In the genomic region with DNA sequence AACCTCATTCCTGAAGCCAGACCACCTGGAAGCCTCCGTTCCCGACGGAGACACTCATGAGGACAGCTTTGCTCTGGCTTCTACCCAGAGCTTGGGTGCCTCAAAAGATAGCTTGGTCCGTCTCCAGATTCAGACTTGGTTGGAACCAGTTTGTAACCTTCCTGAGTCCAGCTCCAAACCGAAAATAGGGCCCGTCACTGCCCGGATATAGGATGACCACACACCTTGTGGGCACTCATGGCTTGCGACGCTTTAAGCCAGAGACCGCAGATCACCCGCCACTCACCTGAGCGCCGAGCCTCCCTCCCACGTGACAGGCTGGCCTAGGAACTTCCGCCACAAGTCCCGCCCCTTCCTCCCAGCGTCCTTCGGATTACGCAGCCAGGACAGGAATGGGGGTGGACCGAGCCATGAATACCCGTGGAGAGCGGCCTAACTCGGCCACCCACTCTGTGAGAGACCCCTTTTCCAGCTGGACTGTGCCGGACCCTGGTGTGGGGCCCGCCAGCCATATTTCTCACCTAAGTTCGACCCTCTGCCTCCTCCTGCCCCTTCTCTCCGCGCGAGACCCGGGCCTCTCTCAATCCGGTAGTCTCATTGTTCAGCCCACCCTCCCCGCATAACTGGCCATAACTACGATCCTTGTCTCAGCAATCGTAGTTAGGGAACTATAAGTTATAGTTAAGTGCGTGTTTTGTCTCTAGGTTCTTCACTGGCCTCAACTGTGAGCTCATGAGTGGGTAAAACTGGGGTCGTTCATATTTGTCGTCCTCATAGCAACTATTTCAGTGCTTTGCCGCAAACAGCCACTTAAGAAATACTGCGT, we compare ENCODE assay signal across 8 cellular contexts. TPM values are rescaled to one million over a fixed set of nuclear protein-coding genes. Genes with fewer than 3 reads are reported as not detected.
DNase-seq lines count a peak whose midpoint lies in the region; ATAC-seq and TF ChIP-seq lines count a peak whose summit lies in the region.

A gene with protein sequence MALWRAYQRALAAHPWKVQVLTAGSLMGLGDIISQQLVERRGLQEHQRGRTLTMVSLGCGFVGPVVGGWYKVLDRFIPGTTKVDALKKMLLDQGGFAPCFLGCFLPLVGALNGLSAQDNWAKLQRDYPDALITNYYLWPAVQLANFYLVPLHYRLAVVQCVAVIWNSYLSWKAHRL (minus strand): TSS at position 332 of the 826 bp plus-strand sequence. CDS start 580 bp downstream, outside the sequence.

- DNase-seq in DMS 273 (lab: John Stamatoyannopoulos, UW; ENCODE audit: unreplicated experiment) (peak; percentile 96), HuH-7.5 (ENCODE audit: low spot score) (peak; percentile 91), OCI-M1 (lab: John Stamatoyannopoulos, UW) (peak; percentile 94), activated T-cell treated with anti-CD3 and anti-CD28 coated beads for 24 hours (ENCODE audit: low read depth) (peak; percentile 84), epithelial cell of esophagus (ENCODE audit: low read depth) (peak; percentile 95)
- peak; percentile 78 to 86 for DNase-seq in stimulated activated CD8-positive, alpha-beta memory T cell treated with anti-CD3 and anti-CD28 coated beads, Interleukin-2, amount 100 ng/mL, for 48 hours (ENCODE audit: low read depth in 2 of 2)

- H3K27me3 ChIP-seq in mononuclear cell (ENCODE audit: insufficient read depth, low read length), result no peaks in the 10 kb centered on the region

- H3K4me3 ChIP-seq in epithelial cell of esophagus (ENCODE audit: low read length) (peak within 1 kb of the TSS; percentile 91), mononuclear cell (ENCODE audit: low read length) (peak within 1 kb of the TSS; percentile 64)

- TF ChIP-seq CTCF in epithelial cell of esophagus (IDR thresholded peaks at IDR 0.05; ENCODE audit: insufficient read depth, low read depth, low read length, missing control alignments), result no peak

- H3K4me1 ChIP-seq in mononuclear cell (ENCODE audit: insufficient read depth, low read length), result peaks cover 15% of the 10 kb centered on the region

- no peaks in the 10 kb centered on the region for H3K9me3 ChIP-seq in mononuclear cell (ENCODE audit: low read depth, low read length)

- ATAC-seq in GM21526 (IDR thresholded peaks at IDR 0.05; ENCODE audit: low FRiP score, unreplicated experiment), result peak; percentile 73

RNA-seq across cellular contexts. Expression of the gene that starts here (rescaled TPM):
- 30.5 TPM for total RNA-seq in mononuclear cell

Comparison
In these comparisons a context has a peak if more than half of its experiments do, and no peak if none do; other contexts are left out.
1. Peak in every context shown above with its lines: DNase-seq, ATAC-seq and H3K4me3 ChIP-seq.